ENCODE assay signal across 31 cellular contexts in the genomic region with DNA sequence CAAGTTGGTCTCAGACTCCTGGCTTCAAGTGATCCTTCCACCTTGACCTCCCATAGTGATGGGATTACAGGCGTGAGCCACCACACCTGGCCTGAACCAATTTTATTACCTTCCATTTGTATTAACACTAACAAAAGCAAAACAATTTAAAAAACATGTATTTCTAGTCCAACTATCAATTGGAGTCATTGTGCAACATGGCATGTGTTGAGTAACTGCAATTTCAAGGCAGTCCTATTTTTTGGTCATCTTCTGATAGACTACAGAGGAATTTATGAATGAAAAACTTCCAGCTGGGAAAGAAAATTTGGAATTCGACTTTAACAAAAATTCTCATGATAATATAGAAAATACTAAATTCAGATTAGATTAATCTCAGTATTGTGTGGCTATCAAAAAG. TPM values are rescaled to one million over a fixed set of nuclear protein-coding genes. Genes with fewer than 3 reads are reported as not detected.
"Had no signal": no experiment of that assay in that cellular context is flagged by ENCODE, and none has a peak within 500 bp of the region (broad histone marks: within the 10 kb centered on the region; RNA-seq: fewer than 3 reads in every experiment).

No MANE protein-coding gene starts in this region.

- H3K27me3 ChIP-seq: adrenal gland, MG63, SJCRH30 had no signal

- H3K36me3 ChIP-seq: adrenal gland, MG63, SJCRH30 had no signal

- H3K4me3 ChIP-seq: adrenal gland, MG63, SJCRH30, SK-N-MC had no signal

- DNase-seq: activated CD4-positive, alpha-beta T cell treated with anti-CD3 and anti-CD28 coated beads, Interleukin-2, amount 10 ng/mL, durations not matched to agents 24 days and 14 days; activated CD4-positive, alpha-beta T cell treated with anti-CD3 and anti-CD28 coated beads, Interleukin-2, amount 50 U/mL, for 4 hours; activated CD8-positive, alpha-beta T cell treated with anti-CD3 and anti-CD28 coated beads for 36 hours; activated effector memory CD4-positive, alpha-beta T cell treated with anti-CD3 and anti-CD28 coated beads, Interleukin-2, amount 50 U/mL, for 16 hours; activated naive CD4-positive, alpha-beta T cell; activated naive CD8-positive, alpha-beta T cell treated with anti-CD3 and anti-CD28 coated beads, Interleukin-2, amount 10 ng/mL, durations not matched to agents 7 days and 5 days; activated T-cell treated with anti-CD3 and anti-CD28 coated beads, Interleukin-2, amount 50 U/mL, for 1 hour; activated T-cell treated with anti-CD3 and anti-CD28 coated beads, Interleukin-2, amount 50 U/mL, for 72 hours; adrenal gland; anterior cingulate cortex; caudate nucleus; Karpas-422; KBM-7; MG63; NCI-H1092; NCI-H1436 treated with DMSO at 0.1 percent for 48 hours; NCI-H1694 treated with DMSO at 0.1 percent for 48 hours; NCI-H2029; NCI-H345; NCI-H524 treated with DMSO at 0.1 percent for 48 hours; SHP77; SJCRH30; T1000 had no signal

- H3K27ac ChIP-seq: adrenal gland, SJCRH30, SK-N-MC had no signal

- H3K4me1 ChIP-seq: adrenal gland, SJCRH30 had no signal

- H3K9me3 ChIP-seq: adrenal gland, MG63, SJCRH30 had no signal

- ATAC-seq: activated CD8-positive, alpha-beta T cell treated with anti-CD3 and anti-CD28 coated beads for 36 hours; activated T-cell treated with anti-CD3 and anti-CD28 coated beads, Interleukin-2, amount 50 U/mL, for 72 hours; activated T-helper 17 cell treated with anti-CD3 and anti-CD28 coated beads, Interleukin-2, amount 50 U/mL, for 72 hours; Panc1 had no signal

RNA-seq across cellular contexts. Expression of gene SPTSSB, which starts 16.8 kb away (rescaled TPM):
- total RNA-seq: activated CD4-positive, alpha-beta T cell treated with anti-CD3 and anti-CD28 coated beads, Interleukin-2, amount 10 ng/mL, durations not matched to agents 24 days and 14 days; activated CD8-positive, alpha-beta memory T cell treated with anti-CD3 and anti-CD28 coated beads for 36 hours; activated CD8-positive, alpha-beta T cell treated with anti-CD3 and anti-CD28 coated beads for 36 hours; activated T-cell treated with anti-CD3 and anti-CD28 coated beads, Interleukin-2, amount 50 U/mL, for 72 hours; activated T-helper 17 cell treated with anti-CD3 and anti-CD28 coated beads, Interleukin-2, amount 50 U/mL, for 72 hours; NCI-H460; RPMI7951; T-helper 1 cell treated with Interleukin-12 subunit alpha and Interleukin-12 subunit beta and Interleukin-4 antibody, amounts not matched to agents 30 ng/mL and 1 ng/mL, for 36 hours; T-helper 2 cell treated with Interferon-gamma antibody and Interleukin-4, amounts not matched to agents 100 ng/mL and 5 ng/mL, for 36 hours had no signal
